ENCODE assay signal across 6 cellular contexts in genomic region chr11:119055901-119056300, GRCh38. TPM values are rescaled to one million over a fixed set of nuclear protein-coding genes. Genes with fewer than 3 reads are reported as not detected.
A peak's percentile ranks its signal among the peaks of the same experiment; 100 is the strongest.
DNase-seq lines count a peak whose midpoint lies in the region; ATAC-seq lines count a peak whose summit lies in the region.

No MANE protein-coding gene starts in this region.

- H3K4me1 ChIP-seq in aorta (ENCODE audit: control insufficient read depth in 1 of 2, insufficient read depth in 2 of 2, low read length in 2 of 2) = peaks cover 0 to 5% of the 10 kb centered on the region in 2 donors

- no peaks in the 10 kb centered on the region for H3K27me3 ChIP-seq in aorta (ENCODE audit: control insufficient read depth in 1 of 2, insufficient read depth in 2 of 2, low read length in 1 of 2)

- ATAC-seq in aorta (ENCODE audit: low FRiP score) (no peak), GM19397 (IDR thresholded peaks at IDR 0.05; ENCODE audit: unreplicated experiment) (no peak)

- H3K9me3 ChIP-seq in iPS-18c (ENCODE audit: control insufficient read depth, insufficient read depth, low read length) (peaks cover 2% of the 10 kb centered on the region), aorta (ENCODE audit: control insufficient read depth, low read length) (no peaks in the 10 kb centered on the region)

- peak; percentile 11 for DNase-seq in NCI-H1105 treated with DMSO at 0.1 percent for 48 hours (lab: John Stamatoyannopoulos, UW)
- DNase-seq in NCI-H1105 (lab: John Stamatoyannopoulos, UW) = no peak
- peak; percentile 24 for DNase-seq in UCSD-AML1 (lab: John Stamatoyannopoulos, UW; ENCODE audit: unreplicated experiment)
- DNase-seq in aorta = no peak

- no peak overlapping the region for H3K27ac ChIP-seq in aorta (ENCODE audit: low read depth in 1 of 2, low read length in 2 of 2)

- intact Hi-C loops in aorta (cut with DNase I) = no loop called here

- 25 to 26% methylated on average over 6 of the region's 6 CpGs for WGBS in aorta, 2 donors

- peaks cover 0 to 7% of the 10 kb centered on the region in 2 donors for H3K36me3 ChIP-seq in aorta (ENCODE audit: control insufficient read depth in 1 of 2, insufficient read depth in 2 of 2, low read length in 1 of 2)

- H3K4me3 ChIP-seq in iPS-18c (ENCODE audit: insufficient read depth, low read depth, low read length) = peak overlapping the region; percentile 91
- peak overlapping the region; percentile 49 to 81 for H3K4me3 ChIP-seq in aorta (ENCODE audit: low read length in 2 of 2)

RNA-seq across cellular contexts. Expression of gene HYOU1, which starts 1.1 kb away (rescaled TPM):
- total RNA-seq in aorta = 100 to 1,000 TPM; 101 to 145 TPM
- polyA plus RNA-seq in aorta = 10 to 100 TPM; 35.7 to 35.9 TPM

RNA-seq across cellular contexts. Expression of gene VPS11, which starts 11.7 kb away (rescaled TPM):
- total RNA-seq in aorta = 10 to 100 TPM; 24.9 to 28.0 TPM
- polyA plus RNA-seq in aorta = 10 to 100 TPM; 21.8 to 60.5 TPM

RNA-seq across cellular contexts. Expression of gene SLC37A4, which starts 25.2 kb away (rescaled TPM):
- total RNA-seq in aorta = 10 to 100 TPM in 1 of 2 donors, 1 to 10 TPM in 1; 7.8 to 12.9 TPM
- 1 to 10 TPM; 8.5 to 8.9 TPM for polyA plus RNA-seq in aorta

RNA-seq across cellular contexts. Expression of gene HMBS, which starts 28.8 kb away (rescaled TPM):
- total RNA-seq in aorta = 1 to 10 TPM; 6.9 to 8.1 TPM
- polyA plus RNA-seq in aorta = 1 to 10 TPM; 4.4 to 9.2 TPM

RNA-seq across cellular contexts. Expression of gene TRAPPC4, which starts 37.3 kb away (rescaled TPM):
- 10 to 100 TPM; 49.6 to 54.3 TPM for total RNA-seq in aorta
- polyA plus RNA-seq in aorta = 10 to 100 TPM; 33.8 to 53.6 TPM

Comparison
In these comparisons a context has a peak if more than half of its experiments do, and no peak if none do; other contexts are left out.
1. DNase-seq: peak in NCI-H1105 treated with DMSO at 0.1 percent for 48 hours (single experiment) and UCSD-AML1 (single experiment); none in NCI-H1105 (single experiment) and aorta (0 of 2).